15 cellular contexts compared by ENCODE assay signal in the genomic region with DNA sequence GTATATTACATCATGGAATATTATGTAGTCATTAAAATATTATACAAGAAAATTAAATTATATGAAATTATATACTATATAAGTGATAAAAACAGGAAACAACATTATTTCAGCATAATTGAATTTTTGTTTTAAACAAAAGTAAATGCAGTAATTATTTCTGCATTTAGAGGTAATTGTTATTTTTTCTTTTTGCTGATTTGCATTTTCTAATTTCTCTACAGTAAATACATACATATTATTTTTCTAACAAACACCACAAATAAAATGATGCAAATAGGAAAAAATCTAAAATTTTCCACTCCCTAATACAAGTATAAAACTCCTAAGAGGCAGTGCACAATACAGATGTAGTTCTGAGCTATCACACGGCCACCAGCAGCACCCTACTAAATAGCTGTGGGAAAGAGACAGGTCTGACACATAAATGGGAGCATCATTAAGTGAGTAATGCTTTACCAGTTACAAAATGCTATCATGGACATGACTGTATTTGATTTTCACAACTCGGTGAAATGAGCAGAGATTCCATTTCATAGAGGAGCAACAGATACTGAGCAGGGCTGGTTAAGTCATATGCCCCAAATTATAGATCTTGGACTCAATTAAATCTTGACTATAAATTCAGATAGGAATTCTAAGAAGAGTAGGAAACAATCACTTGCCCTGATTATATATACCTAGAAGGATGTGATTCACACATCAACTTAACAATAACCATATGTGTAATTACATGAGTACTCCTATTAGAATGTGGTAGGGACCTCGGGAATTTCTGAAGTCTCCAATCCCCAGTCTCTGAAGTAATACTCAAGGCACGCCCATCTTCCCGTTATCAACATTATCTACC. TPM values are rescaled to one million over a fixed set of nuclear protein-coding genes. Genes with fewer than 3 reads are reported as not detected.
DNase-seq lines count a peak whose midpoint lies in the region; TF ChIP-seq lines count a peak whose summit lies in the region.
"Had no signal": no experiment of that assay in that cellular context is flagged by ENCODE, and none has a peak within 500 bp of the region (broad histone marks: within the 10 kb centered on the region; RNA-seq: fewer than 3 reads in every experiment).

No MANE protein-coding gene starts in this region.

- no peak overlapping the region for H2BK5ac ChIP-seq in trophoblast cell (ENCODE audit: low read depth, low read length, poor library complexity)

- no peak overlapping the region for H2AFZ ChIP-seq in trophoblast cell (ENCODE audit: insufficient read depth, low read length, poor library complexity)

- H3K27me3 ChIP-seq in trophoblast cell (ENCODE audit: insufficient read depth, low read length) (no peaks in the 10 kb centered on the region), ovary (no peaks in the 10 kb centered on the region), tibial artery (no peaks in the 10 kb centered on the region)
- no peaks in the 10 kb centered on the region for H3K27me3 ChIP-seq in effector memory CD4-positive, alpha-beta T cell (replicated peaks; ENCODE audit: control insufficient read depth, insufficient read depth, low read length, poor library complexity, severe bottlenecking)

- H3K4me1 ChIP-seq in trophoblast cell (ENCODE audit: control insufficient read depth in 1 of 2, insufficient read depth in 2 of 2, low read length in 2 of 2) = no peaks in the 10 kb centered on the region
- no peaks in the 10 kb centered on the region for H3K4me1 ChIP-seq in ovary (ENCODE audit: insufficient read depth)
- no peaks in the 10 kb centered on the region for H3K4me1 ChIP-seq in effector memory CD4-positive, alpha-beta T cell (ENCODE audit: control insufficient read depth, insufficient read depth, low read length, poor library complexity, severe bottlenecking)
- no peaks in the 10 kb centered on the region for H3K4me1 ChIP-seq in tibial artery

- no peak overlapping the region for H3K23ac ChIP-seq in trophoblast cell (ENCODE audit: low read length)

- no peaks in the 10 kb centered on the region for H3K79me1 ChIP-seq in trophoblast cell (ENCODE audit: low read length)

- no peak overlapping the region for H2AK5ac ChIP-seq in trophoblast cell (ENCODE audit: low read length)

- peaks cover 2% of the 10 kb centered on the region for H3K79me2 ChIP-seq in trophoblast cell (ENCODE audit: control insufficient read depth, insufficient read depth, low read length, poor library complexity)

- H2BK12ac ChIP-seq in trophoblast cell (ENCODE audit: low read length) = no peak overlapping the region

- no peak overlapping the region for H4K12ac ChIP-seq in trophoblast cell (ENCODE audit: low read depth, low read length)

- no peak overlapping the region for H4K91ac ChIP-seq in trophoblast cell (ENCODE audit: low read depth, low read length)

- TF ChIP-seq POLR2A in ovary (IDR thresholded peaks at IDR 0.05) = no peak

- H3K18ac ChIP-seq in trophoblast cell (ENCODE audit: low read length) = no peak overlapping the region

- H3K27ac ChIP-seq in trophoblast cell (ENCODE audit: low read depth, low read length) (no peak overlapping the region), ovary (no peak overlapping the region), tibial artery (no peak overlapping the region)
- no peak overlapping the region for H3K27ac ChIP-seq in effector memory CD4-positive, alpha-beta T cell (ENCODE audit: insufficient read depth, low read length, poor library complexity, severe bottlenecking)
- H3K27ac ChIP-seq: HL-60 had no signal

- no peak overlapping the region for H4K8ac ChIP-seq in trophoblast cell (ENCODE audit: low read depth, low read length)

- H3K4me2 ChIP-seq in trophoblast cell (ENCODE audit: low read length) = no peak overlapping the region

- H3K9me3 ChIP-seq in trophoblast cell (ENCODE audit: insufficient read depth, low read depth, low read length) = no peaks in the 10 kb centered on the region
- no peaks in the 10 kb centered on the region for H3K9me3 ChIP-seq in ovary
- H3K9me3 ChIP-seq in effector memory CD4-positive, alpha-beta T cell (ENCODE audit: control insufficient read depth, low read length) = no peaks in the 10 kb centered on the region
- H3K9me3 ChIP-seq in tibial artery = no peaks in the 10 kb centered on the region

- H3K36me3 ChIP-seq in trophoblast cell (ENCODE audit: control insufficient read depth in 1 of 2, insufficient read depth in 2 of 2, low read length in 2 of 2) = no peaks in the 10 kb centered on the region
- no peaks in the 10 kb centered on the region for H3K36me3 ChIP-seq in ovary
- H3K36me3 ChIP-seq in effector memory CD4-positive, alpha-beta T cell (ENCODE audit: control insufficient read depth, insufficient read depth, low read length) = no peaks in the 10 kb centered on the region
- H3K36me3 ChIP-seq in tibial artery = peaks cover 0 to 5% (median 0%) of the 10 kb centered on the region in 3 donors

- DNase-seq in ELR (ENCODE audit: low read depth) = peak; percentile 96
- peak; percentile 67 for DNase-seq in NCI-H460 (ENCODE audit: extremely low read depth, low read depth)
- peak; percentile 66 for DNase-seq in fibroblast of gingiva (ENCODE audit: low read depth)
- peak; percentile 75 to 76 for DNase-seq in trophoblast cell
- DNase-seq in ovary = no peak
- no peak for DNase-seq in effector memory CD4-positive, alpha-beta T cell
- DNase-seq in tibial artery = no peak
- DNase-seq in NCI-H82 treated with DMSO at 0.1 percent for 48 hours (lab: John Stamatoyannopoulos, UW; ENCODE audit: unreplicated experiment) = no peak
- DNase-seq: activated CD4-positive, alpha-beta T cell treated with anti-CD3 and anti-CD28 coated beads, Interleukin-2, amount 50 U/mL, for 48 hours; anterior cingulate cortex; NCI-H1092; NCI-H524 treated with DMSO at 0.1 percent for 48 hours; nephron progenitor cell; stimulated activated CD4-positive, alpha-beta T cell treated with anti-CD3 and anti-CD28 coated beads, Interleukin-15, amount 100 ng/mL, for 24 hours had no signal

- intact Hi-C loops in ovary (cut with DNase I) = no loop called here
- intact Hi-C loops in tibial artery (cut with DNase I; ENCODE audit: low total_unique reads) = no loop called here

- no peak overlapping the region for H3K9ac ChIP-seq in trophoblast cell (ENCODE audit: low read length)

- peak overlapping the region; percentile 75 for H3K4ac ChIP-seq in trophoblast cell (ENCODE audit: low read depth, low read length)

- WGBS in trophoblast cell (ENCODE audit: extremely low coverage, insufficient coverage, insufficient read length) = no CpG with 5 or more reads among the region's 5 CpGs
- 84 to 89% (median 85%) methylated on average over 5 of the region's 5 CpGs for WGBS in ovary, 3 donors

- TF ChIP-seq EP300 in ovary (IDR thresholded peaks at IDR 0.05) = no peak

- H3K4me3 ChIP-seq in trophoblast cell (ENCODE audit: low read depth, low read length) (no peak overlapping the region), ovary (no peak overlapping the region), tibial artery (no peak overlapping the region)
- H3K4me3 ChIP-seq in effector memory CD4-positive, alpha-beta T cell (ENCODE audit: insufficient read depth, low read depth, low read length, poor library complexity, severe bottlenecking) = no peak overlapping the region

- H3K14ac ChIP-seq in trophoblast cell (ENCODE audit: low read length) = no peak overlapping the region

- TF ChIP-seq CTCF in ovary (IDR thresholded peaks at IDR 0.05) (no peak), tibial artery (IDR thresholded peaks at IDR 0.05) (no peak)

- no peak overlapping the region for H2BK120ac ChIP-seq in trophoblast cell (ENCODE audit: insufficient read depth, low read length, poor library complexity)

RNA-seq across cellular contexts. Expression of a gene that starts 49.0 kb away (rescaled TPM):
- 15.3 and 17.0 TPM in 2 replicates for total RNA-seq in NCI-H460 (2014; rRNA removed; shearing (Covaris generic))
- 7.5 and 9.4 TPM in 2 replicates for polyA plus RNA-seq in NCI-H460 (2014; cell fraction: nucleus; rRNA removed)
- polyA plus RNA-seq in trophoblast cell (2013) = 19.8 and 20.8 TPM in 2 replicates
- total RNA-seq in ovary = 10 to 100 TPM; 33.3 to 56.6 (median 43.1) TPM
- 10 to 100 TPM in 1 of 2 donors, 1 to 10 TPM in 1; 9.4 to 14.8 TPM for polyA plus RNA-seq in ovary

Comparison
In these comparisons a context has a peak if more than half of its experiments do, and no peak if none do; other contexts are left out.
1. DNase-seq: peak in ELR (single experiment), NCI-H460 (single experiment), fibroblast of gingiva (single experiment) and trophoblast cell (2 of 2); none in ovary (0 of 5), effector memory CD4-positive, alpha-beta T cell (0 of 3), tibial artery (0 of 2) and NCI-H82 treated with DMSO at 0.1 percent for 48 hours (single experiment).